8 cellular contexts compared by ENCODE assay signal in genomic region chr2:10329880-10330699, GRCh38. TPM values are rescaled to one million over a fixed set of nuclear protein-coding genes. Genes with fewer than 3 reads are reported as not detected.
A peak's percentile ranks its signal among the peaks of the same experiment; 100 is the strongest.
DNase-seq lines count a peak whose midpoint lies in the region; ATAC-seq and TF ChIP-seq lines count a peak whose summit lies in the region.

No MANE protein-coding gene starts in this region.

- H3K27ac ChIP-seq in mesodermal cell (ENCODE audit: low read depth, low read length, severe bottlenecking) (peak overlapping the region; percentile 58), MM.1S (ENCODE audit: low read length) (no peak overlapping the region)

- H4K20me1 ChIP-seq in Loucy (ENCODE audit: insufficient read depth, low read length, poor library complexity, severe bottlenecking): no peaks in the 10 kb centered on the region
- 0 out of 2 replicates have a peak, but pooled peaks cover 7% of the 10 kb centered on the region for H4K20me1 ChIP-seq in MM.1S (ENCODE audit: insufficient read depth, low read length)

- H3K79me2 ChIP-seq in Loucy (ENCODE audit: insufficient read depth, low read length) (peaks cover 96% of the 10 kb centered on the region), MM.1S (ENCODE audit: low read length) (peaks cover 96% of the 10 kb centered on the region)

- ATAC-seq in HG02678 (IDR thresholded peaks at IDR 0.05; ENCODE audit: unreplicated experiment) (no peak), GM18867 (IDR thresholded peaks at IDR 0.05; ENCODE audit: unreplicated experiment) (no peak), GM19023 (IDR thresholded peaks at IDR 0.05; ENCODE audit: unreplicated experiment) (no peak)

- H3K9me3 ChIP-seq in Loucy (ENCODE audit: insufficient read depth, low read depth, low read length): no peaks in the 10 kb centered on the region; the same call in 1 of the 2 replicates
- peaks cover 6% of the 10 kb centered on the region for H3K9me3 ChIP-seq in mesodermal cell (ENCODE audit: control insufficient read depth, low read length)
- no peaks in the 10 kb centered on the region for H3K9me3 ChIP-seq in MM.1S (replicated peaks; ENCODE audit: insufficient read depth, low read length)

- peak overlapping the region; percentile 93 for H3K4me3 Mint-ChIP-seq in activated naive CD8-positive, alpha-beta T cell treated with anti-CD3 and anti-CD28 coated beads for 36 hours

- TF ChIP-seq CTCF in Loucy (conservative IDR thresholded peaks at IDR 0.05; ENCODE audit: low read length) (no peak), MM.1S (IDR thresholded peaks at IDR 0.05; ENCODE audit: low read length) (no peak)

- DNase-seq in AG08396 (ENCODE audit: low spot score) (peak; percentile 66), MM.1S (no peak)
- peak; percentile 19 for DNase-seq in activated naive CD8-positive, alpha-beta T cell treated with anti-CD3 and anti-CD28 coated beads for 36 hours

- H3K36me3 ChIP-seq in Loucy (ENCODE audit: insufficient read depth, low read length): peaks cover 4% of the 10 kb centered on the region; the same call in 1 of the 2 replicates
- peaks cover 5% of the 10 kb centered on the region for H3K36me3 ChIP-seq in mesodermal cell (ENCODE audit: control insufficient read depth, insufficient read depth, low read length)
- no peaks in the 10 kb centered on the region for H3K36me3 ChIP-seq in MM.1S (replicated peaks; ENCODE audit: insufficient read depth, low read length)

- H3K27me3 ChIP-seq in Loucy (ENCODE audit: insufficient read depth, low read length, poor library complexity, severe bottlenecking): no peaks in the 10 kb centered on the region
- H3K27me3 ChIP-seq in MM.1S (replicated peaks; ENCODE audit: insufficient read depth, low read length): no peaks in the 10 kb centered on the region

- H2AFZ ChIP-seq in Loucy (ENCODE audit: low read length) (no peak overlapping the region), MM.1S (ENCODE audit: low read length) (no peak overlapping the region)

- peak overlapping the region; percentile 71 for H3K9ac ChIP-seq in Loucy (ENCODE audit: low read depth, low read length, poor library complexity, severe bottlenecking)
- H3K9ac ChIP-seq in MM.1S (ENCODE audit: low read length): no peak overlapping the region

- no peaks in the 10 kb centered on the region for H3K9me2 ChIP-seq in Loucy (replicated peaks; ENCODE audit: low read depth, low read length)
- no peaks in the 10 kb centered on the region for H3K9me2 ChIP-seq in MM.1S (replicated peaks; ENCODE audit: insufficient read depth, low read length)

- H3K4me2 ChIP-seq in Loucy (ENCODE audit: low read depth, low read length, poor library complexity, severe bottlenecking) (peak overlapping the region; percentile 82), MM.1S (ENCODE audit: low read depth, low read length) (no peak overlapping the region)

- peaks cover 29% of the 10 kb centered on the region for H3K36me3 Mint-ChIP-seq in activated naive CD8-positive, alpha-beta T cell treated with anti-CD3 and anti-CD28 coated beads for 36 hours

- peak overlapping the region; percentile 98 for H3K27ac Mint-ChIP-seq in activated naive CD8-positive, alpha-beta T cell treated with anti-CD3 and anti-CD28 coated beads for 36 hours

- peak overlapping the region; percentile 70 for H3K4me3 ChIP-seq in Loucy (ENCODE audit: low read length, poor library complexity, severe bottlenecking)
- H3K4me3 ChIP-seq in mesodermal cell (ENCODE audit: extremely low read depth, insufficient read depth, low read length, poor library complexity, severe bottlenecking): no peak overlapping the region
- no peak overlapping the region for H3K4me3 ChIP-seq in MM.1S (ENCODE audit: low read length)

- H3K4me1 ChIP-seq in Loucy (ENCODE audit: insufficient read depth, low read length, poor library complexity, severe bottlenecking) (peaks cover 74% of the 10 kb centered on the region), mesodermal cell (ENCODE audit: control insufficient read depth, insufficient read depth, low read length, poor library complexity, severe bottlenecking) (peaks cover 49% of the 10 kb centered on the region), MM.1S (ENCODE audit: low read length) (peaks cover 25% of the 10 kb centered on the region)

- H3K4me1 Mint-ChIP-seq in activated naive CD8-positive, alpha-beta T cell treated with anti-CD3 and anti-CD28 coated beads for 36 hours: peaks cover 83% of the 10 kb centered on the region

- WGBS in mesodermal cell (ENCODE audit: insufficient coverage in 2 of 2), 2 experiments: 74 to 81% methylated on average over 16 to 18 of the region's 21 CpGs

- H3F3A ChIP-seq in Loucy (ENCODE audit: low read depth) (0 out of 2 replicates have a peak, but pooled peaks cover 5% of the 10 kb centered on the region), MM.1S (ENCODE audit: insufficient read depth, low read length) (peaks cover 3% of the 10 kb centered on the region)

- peaks cover 4% of the 10 kb centered on the region for H3K9me3 Mint-ChIP-seq in activated naive CD8-positive, alpha-beta T cell treated with anti-CD3 and anti-CD28 coated beads for 36 hours

- H3K27me3 Mint-ChIP-seq in activated naive CD8-positive, alpha-beta T cell treated with anti-CD3 and anti-CD28 coated beads for 36 hours: no peaks in the 10 kb centered on the region

RNA-seq across cellular contexts. Expression of gene HPCAL1, which starts 27.4 kb away (rescaled TPM):
- total RNA-seq in activated naive CD8-positive, alpha-beta T cell treated with anti-CD3 and anti-CD28 coated beads for 36 hours: 100 to 1,000 TPM; 100 to 105 TPM
- 43.1 TPM for polyA plus RNA-seq in mesodermal cell (2013, experiment 1 of 2)
- polyA plus RNA-seq in mesodermal cell (2013, experiment 2 of 2): 37.4 TPM
